Comparison of ENCODE assay signal across 22 cellular contexts in the genomic region with DNA sequence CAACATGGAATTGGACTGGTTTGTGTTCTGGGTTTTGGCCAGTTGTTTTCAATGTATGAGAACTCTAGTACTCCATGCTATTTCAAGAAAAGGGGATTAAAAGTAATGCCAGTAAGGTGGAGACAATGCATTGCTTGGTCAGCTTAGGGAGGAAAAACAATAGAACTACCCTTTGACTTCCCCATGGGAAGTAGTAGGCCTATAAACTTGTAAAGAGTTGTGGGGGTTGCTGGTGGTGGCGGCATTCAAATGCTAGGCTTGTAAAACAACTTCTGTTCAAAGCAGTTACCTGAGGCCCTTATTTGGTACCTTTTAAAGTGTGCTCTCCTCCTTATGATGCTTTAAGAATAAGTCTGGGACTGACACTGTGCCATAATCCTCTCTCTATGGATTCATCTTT.
"Had no signal": no experiment of that assay in that cellular context is flagged by ENCODE, and none has a peak within 500 bp of the region (broad histone marks: within the 10 kb centered on the region; RNA-seq: fewer than 3 reads in every experiment).

No MANE protein-coding gene starts in this region.

- ATAC-seq: activated CD4-positive, CD25-positive, alpha-beta regulatory T cell treated with anti-CD3 and anti-CD28 coated beads, Interleukin-2, amount 50 U/mL, for 24 hours; activated T-cell treated with anti-CD3 and anti-CD28 coated beads, Interleukin-2, amount 50 U/mL, for 72 hours had no signal

- H3K27ac ChIP-seq: hepatocyte, left ventricle myocardium inferior, right atrium auricular region, tibial artery, uterus had no signal

- DNase-seq: activated CD4-positive, alpha-beta T cell treated with anti-CD3 and anti-CD28 coated beads, Interleukin-2, amount 10 ng/mL, durations not matched to agents 7 days and 5 days; activated CD8-positive, alpha-beta memory T cell treated with anti-CD3 and anti-CD28 coated beads for 24 hours; activated CD8-positive, alpha-beta memory T cell treated with anti-CD3 and anti-CD28 coated beads, Interleukin-2, amount 50 U/mL, for 48 hours; activated gamma-delta T cell treated with Interleukin-2 at 50 U/mL for 16 hours; activated T-cell treated with anti-CD3 and anti-CD28 coated beads, Interleukin-2, amount 50 U/mL, for 72 hours; cerebellar nuclear complex; cortex of kidney; effector CD8-positive, alpha-beta T cell; foreskin fibroblast; left ventricle myocardium inferior; mammary epithelial cell; midbrain; stimulated activated CD4-positive, alpha-beta T cell treated with anti-CD3 and anti-CD28 coated beads, Interleukin-2, amount 100 ng/mL, for 24 hours; stimulated activated naive CD4-positive, alpha-beta T cell treated with Interleukin-2 at 50 U/mL for 16 hours; substantia nigra; T1000; tibial artery; uterus had no signal

- H2AFZ ChIP-seq: hepatocyte had no signal

- H3K36me3 ChIP-seq: uterus had no signal

- H3K9me3 ChIP-seq: left ventricle myocardium inferior, right atrium auricular region, tibial artery, uterus had no signal

- FAIRE-seq: bronchial epithelial cell had no signal

- H3K4me2 ChIP-seq: hepatocyte had no signal

- H3K4me3 ChIP-seq: hepatocyte, left ventricle myocardium inferior, right atrium auricular region, tibial artery, uterus had no signal

- H3K27me3 ChIP-seq: hepatocyte, right atrium auricular region, tibial artery, uterus had no signal
